Comparison of ENCODE assay signal across 19 cellular contexts in the genomic region with DNA sequence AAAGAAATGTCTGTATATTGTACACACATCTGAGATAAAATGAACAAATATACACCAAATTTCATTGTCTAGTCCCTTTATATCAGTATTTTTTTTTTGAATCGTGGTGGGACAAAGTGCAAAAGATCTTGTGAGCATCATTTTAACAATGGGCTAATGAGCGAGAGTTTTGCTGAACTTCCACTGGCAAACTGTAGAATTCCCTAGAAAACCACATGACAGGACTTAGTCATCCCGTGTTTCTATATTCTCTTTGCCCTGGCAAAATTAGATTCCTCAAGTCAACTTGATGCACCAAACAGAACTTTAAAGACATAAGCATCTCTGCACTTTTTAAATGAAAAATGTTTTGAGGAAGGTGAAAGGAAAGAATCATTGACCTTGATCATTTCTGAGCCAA.
DNase-seq lines count a peak whose midpoint lies in the region; ATAC-seq and FAIRE-seq lines count a peak whose summit lies in the region.
"Had no signal": no experiment of that assay in that cellular context is flagged by ENCODE, and none has a peak within 500 bp of the region (broad histone marks: within the 10 kb centered on the region; RNA-seq: fewer than 3 reads in every experiment).

No MANE protein-coding gene starts in this region.

- DNase-seq in COLO829 (ENCODE audit: low spot score) (peak; percentile 8), M059J (ENCODE audit: low read depth) (peak; percentile 19), fibroblast of peridontal ligament (ENCODE audit: extremely low read depth) (peak; percentile 24), urothelium cell line (ENCODE audit: low spot score) (peak; percentile 10)
- no peak for DNase-seq in activated naive CD4-positive, alpha-beta T cell (lab: John Stamatoyannopoulos, UW)
- no peak for DNase-seq in central memory CD4-positive, alpha-beta T cell
- DNase-seq: ACHN; BE2C; CD4-positive, alpha-beta memory T cell; COR-L47; DMS153; EL; GDM1; GM23248; H7 had no signal

- no peak for ATAC-seq in GM21367 (IDR thresholded peaks at IDR 0.05; ENCODE audit: unreplicated experiment)
- ATAC-seq: HepG2 had no signal

- no peak for FAIRE-seq in urothelium cell line (lab: Jason Lieb, UNC)
- FAIRE-seq: D721Med, HepG2, HTR-8/SVneo had no signal

Comparison
In these comparisons a context has a peak if more than half of its experiments do, and no peak if none do; other contexts are left out.
1. DNase-seq: peak in COLO829 (single experiment), M059J (single experiment), fibroblast of peridontal ligament (single experiment) and urothelium cell line (single experiment); none in activated naive CD4-positive, alpha-beta T cell (0 of 4) and central memory CD4-positive, alpha-beta T cell (single experiment).